9 cellular contexts compared by ENCODE assay signal in genomic region chr12:57005980-57006808, GRCh38. TPM values are rescaled to one million over a fixed set of nuclear protein-coding genes. Genes with fewer than 3 reads are reported as not detected.
DNase-seq lines count a peak whose midpoint lies in the region; ATAC-seq, FAIRE-seq and TF ChIP-seq lines count a peak whose summit lies in the region.
"Had no signal": no experiment of that assay in that cellular context is flagged by ENCODE, and none has a peak within 500 bp of the region (broad histone marks: within the 10 kb centered on the region; RNA-seq: fewer than 3 reads in every experiment).

Gene ZBTB39, minus strand, starts transcription at chr12:57006546. Its CDS starts 1,629 bp downstream, at chr12:57004917.

- FAIRE-seq in frontal cortex (lab: Jason Lieb, UNC): no peak
- FAIRE-seq: endometrium had no signal

- peak within 1 kb of the TSS; percentile 93 to 98 (median 96) for H3K4me3 Mint-ChIP-seq in CD4-positive, CD25-positive, alpha-beta regulatory T cell

- intact Hi-C loops in transverse colon (cut with DNase I; ENCODE audit: low total_unique reads): loop anchor here (2.0 to 10.0 kb wide), 2 partner anchors 57 to 179 kb away; no protein-coding TSS in a partner anchor

- H3K36me3 ChIP-seq in CD4-positive, CD25-positive, alpha-beta regulatory T cell (ENCODE audit: control insufficient read depth, insufficient read depth, low read length): peaks cover 24% of the 10 kb centered on the region
- peaks cover 0 to 9% (median 4%) of the 10 kb centered on the region in 4 donors for H3K36me3 ChIP-seq in transverse colon

- peak within 1 kb of the TSS; percentile 71 for H3K4me3 ChIP-seq in CD4-positive, CD25-positive, alpha-beta regulatory T cell (ENCODE audit: low read depth, low read length)
- peak within 1 kb of the TSS; percentile 85 for H3K4me3 ChIP-seq in HL-60 (replicated peaks; ENCODE audit: insufficient read depth, low read length)
- peak within 1 kb of the TSS; percentile 72 to 100 (median 82) for H3K4me3 ChIP-seq in transverse colon

- TF ChIP-seq CTCF in HL-60 (IDR thresholded peaks at IDR 0.05; ENCODE audit: insufficient read depth, low read length) (no peak), transverse colon (IDR thresholded peaks at IDR 0.05) (peak; percentile 31 to 51 (median 34))

- WGBS in transverse colon (ENCODE audit: low coverage in 1 of 2), 2 donors: 0% methylated on average over 48 of the region's 94 CpGs; no CpG with 5 or more reads in 1 of the 2 donors

- peak within 1 kb of the TSS; percentile 56 for H3K27ac ChIP-seq in CD4-positive, CD25-positive, alpha-beta regulatory T cell (ENCODE audit: insufficient read depth, low read length, poor library complexity, severe bottlenecking)
- H3K27ac ChIP-seq in HL-60 (replicated peaks): peak within 1 kb of the TSS; percentile 66
- peak within 1 kb of the TSS; percentile 82 to 89 (median 86) for H3K27ac ChIP-seq in transverse colon

- H3K36me3 Mint-ChIP-seq in CD4-positive, CD25-positive, alpha-beta regulatory T cell: peaks cover 25% of the 10 kb centered on the region

- in situ Hi-C loops in transverse colon (cut with MboI; ENCODE audit: low pct_ligation_motif_present in 1 of 4, low pct_unique_long_range_greater_than_20kb in 1 of 4, low sequenced_read_pairs in 3 of 4): loop anchor here in 2 of 4 donors (10.0 kb wide), 2 partner anchors 49 to 59 kb away; partner anchors contain the start of gene MYO1A (in 1 of the 2)

- peaks cover 17 to 70% (median 24%) of the 10 kb centered on the region in 4 donors for H3K4me1 Mint-ChIP-seq in CD4-positive, CD25-positive, alpha-beta regulatory T cell

- H3K9me3 Mint-ChIP-seq in CD4-positive, CD25-positive, alpha-beta regulatory T cell: no peaks in the 10 kb centered on the region

- peak within 1 kb of the TSS; percentile 85 to 96 (median 95) for H3K27ac Mint-ChIP-seq in CD4-positive, CD25-positive, alpha-beta regulatory T cell

- no peak for TF ChIP-seq EP300 in transverse colon (IDR thresholded peaks at IDR 0.05; ENCODE audit: low read depth)

- H3K27me3 ChIP-seq in CD4-positive, CD25-positive, alpha-beta regulatory T cell (ENCODE audit: control insufficient read depth, insufficient read depth, low read length): no peaks in the 10 kb centered on the region
- H3K27me3 ChIP-seq in HL-60 (ENCODE audit: insufficient read depth, poor library complexity, severe bottlenecking): no peaks in the 10 kb centered on the region
- no peaks in the 10 kb centered on the region for H3K27me3 ChIP-seq in transverse colon

- peak; percentile 54 to 66 (median 63) for DNase-seq in CD4-positive, CD25-positive, alpha-beta regulatory T cell
- DNase-seq in HL-60 (ENCODE audit: low read depth in 1 of 2, low spot score in 1 of 2): peak in 1 of 2 experiments; percentile 48
- DNase-seq in RKO (ENCODE audit: low spot score): peak; percentile 74
- DNase-seq in activated gamma-delta T cell treated with anti-CD3 and anti-CD28 coated beads, Interleukin-2, amount 50 U/mL, for 16 hours (ENCODE audit: low read depth): peak; percentile 55
- DNase-seq in frontal cortex (ENCODE audit: low spot score in 2 of 2): peak; percentile 94 to 95
- peak; percentile 43 for DNase-seq in occipital lobe (lab: John Stamatoyannopoulos, UW)
- DNase-seq in transverse colon: peak; percentile 65

- H3K4me1 ChIP-seq in CD4-positive, CD25-positive, alpha-beta regulatory T cell (ENCODE audit: control insufficient read depth, insufficient read depth, low read length, poor library complexity, severe bottlenecking): peaks cover 27% of the 10 kb centered on the region
- peaks cover 14 to 41% (median 32%) of the 10 kb centered on the region in 4 donors for H3K4me1 ChIP-seq in transverse colon

- TF ChIP-seq POLR2A in transverse colon (IDR thresholded peaks at IDR 0.05): no peak

- H3K27me3 Mint-ChIP-seq in CD4-positive, CD25-positive, alpha-beta regulatory T cell: peaks cover 4% of the 10 kb centered on the region

- H3K9me3 ChIP-seq in CD4-positive, CD25-positive, alpha-beta regulatory T cell (ENCODE audit: control insufficient read depth in 2 of 2, low read length in 2 of 2): no peaks in the 10 kb centered on the region
- H3K9me3 ChIP-seq in transverse colon: no peaks in the 10 kb centered on the region

- ATAC-seq in CD4-positive, CD25-positive, alpha-beta regulatory T cell (ENCODE audit: low read depth in 2 of 2): peak; percentile 84 to 87
- ATAC-seq in GM19351 (IDR thresholded peaks at IDR 0.05; ENCODE audit: unreplicated experiment): peak; percentile 72

RNA-seq across cellular contexts. Expression of gene ZBTB39, which starts in this region (rescaled TPM):
- 8.6 TPM for total RNA-seq in CD4-positive, CD25-positive, alpha-beta regulatory T cell
- polyA plus RNA-seq in CD4-positive, CD25-positive, alpha-beta regulatory T cell: 1 to 10 TPM; 1.5 to 1.8 (median 1.7) TPM
- total RNA-seq in frontal cortex (8.2 TPM), occipital lobe (10.6 TPM), transverse colon (1 to 10 TPM; 3.4 to 8.0 (median 4.8) TPM)
